8 cellular contexts compared by ENCODE assay signal in the genomic region with DNA sequence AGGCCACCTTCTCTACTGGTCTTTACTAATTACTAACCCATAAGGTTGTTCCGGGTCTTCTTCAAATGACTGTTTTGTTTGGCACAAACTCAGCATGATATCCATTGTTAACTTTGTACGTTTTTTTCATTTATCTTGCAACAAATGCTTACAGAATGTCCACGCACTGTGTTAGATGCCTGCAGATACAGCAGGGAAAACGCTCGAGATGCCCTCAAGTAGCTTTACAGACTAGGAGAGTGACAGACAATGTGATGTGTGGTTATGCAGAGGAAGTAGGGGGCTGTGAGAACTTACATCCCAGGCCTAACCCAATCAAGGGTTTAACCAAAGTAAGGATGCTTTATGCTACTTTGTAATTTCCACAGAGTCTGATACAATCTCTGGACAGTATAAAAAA. TPM values are rescaled to one million over a fixed set of nuclear protein-coding genes. Genes with fewer than 3 reads are reported as not detected.
DNase-seq lines count a peak whose midpoint lies in the region; ATAC-seq, FAIRE-seq and TF ChIP-seq lines count a peak whose summit lies in the region.

No MANE protein-coding gene starts in this region.

- H3K36me3 ChIP-seq in heart right ventricle = peaks cover 0 to 23% (median 0%) of the 10 kb centered on the region in 9 donors
- peaks cover 0 to 16% of the 10 kb centered on the region in 2 experiments for H3K36me3 ChIP-seq in keratinocyte (ENCODE audit: control insufficient read depth in 2 of 2, extremely low read depth in 1 of 2, insufficient read depth in 2 of 2, low read length in 2 of 2)
- H3K36me3 ChIP-seq in transverse colon = no peaks in the 10 kb centered on the region

- TF ChIP-seq CTCF in heart right ventricle (IDR thresholded peaks at IDR 0.05) (no peak), keratinocyte (optimal IDR thresholded peaks at IDR 0.05 in 1 of 3, IDR thresholded peaks at IDR 0.05 in 1 of 3, conservative IDR thresholded peaks at IDR 0.05 in 1 of 3; ENCODE audit: extremely low read depth in 1 of 3, insufficient read depth in 2 of 3, low read length in 3 of 3) (no peak), transverse colon (IDR thresholded peaks at IDR 0.05) (no peak)

- peak overlapping the region; percentile 94 for H3K4me2 ChIP-seq in keratinocyte (ENCODE audit: control insufficient read depth, extremely low read depth, insufficient read depth, low read depth, low read length)

- H3K79me2 ChIP-seq in keratinocyte (ENCODE audit: control insufficient read depth, insufficient read depth, low read length) = peaks cover 20% of the 10 kb centered on the region

- intact Hi-C loops in heart right ventricle (cut with DNase I) = loop anchor here in 1 of 10 donors (2.0 kb wide), 1 partner anchor 24 kb away; a partner anchor contains a TSS
- intact Hi-C loops in left cardiac atrium (cut with DNase I) = no loop called here
- intact Hi-C loops in activated CD4-positive, alpha-beta memory T cell treated with anti-CD3 and anti-CD28 coated beads for 36 hours (cut with micrococcal nuclease) = no loop called here
- intact Hi-C loops in transverse colon (cut with DNase I; ENCODE audit: low total_unique reads) = no loop called here

- 33 to 35% methylated on average over 5 of the region's 5 CpGs for WGBS in heart right ventricle, 2 donors
- 27 to 32% methylated on average over 3 to 5 of the region's 5 CpGs for WGBS in transverse colon (ENCODE audit: low coverage in 1 of 2), 2 donors

- TF ChIP-seq EP300 in transverse colon (IDR thresholded peaks at IDR 0.05; ENCODE audit: low read depth) = no peak

- no peaks in the 10 kb centered on the region for H3K9me3 Mint-ChIP-seq in activated CD4-positive, alpha-beta memory T cell treated with anti-CD3 and anti-CD28 coated beads for 36 hours

- no peak for FAIRE-seq in keratinocyte (lab: Jason Lieb, UNC)

- H3K9me3 ChIP-seq in heart right ventricle (no peaks in the 10 kb centered on the region), keratinocyte (ENCODE audit: control insufficient read depth, low read depth, low read length) (no peaks in the 10 kb centered on the region), transverse colon (no peaks in the 10 kb centered on the region)

- H3K4me1 ChIP-seq in heart right ventricle (peaks cover 0 to 22% (median 19%) of the 10 kb centered on the region in 9 donors), keratinocyte (ENCODE audit: control insufficient read depth, extremely low read depth, insufficient read depth, low read length) (peaks cover 14% of the 10 kb centered on the region), transverse colon (peaks cover 6 to 20% (median 12%) of the 10 kb centered on the region in 4 donors)

- POLR2A ChIA-PET in activated CD4-positive, alpha-beta memory T cell treated with anti-CD3 and anti-CD28 coated beads for 36 hours (lab: Charles Lee) = interaction anchor here (1.0 to 7.3 kb wide), 5 partner anchors 17 to 237 kb away, joined by 3 to 52 read pairs (median 9); a partner anchor contains a TSS

- H3K4me1 Mint-ChIP-seq in activated CD4-positive, alpha-beta memory T cell treated with anti-CD3 and anti-CD28 coated beads for 36 hours (ENCODE audit: low read depth) = peaks cover 24% of the 10 kb centered on the region

- ATAC-seq in heart right ventricle (no peak), left cardiac atrium (no peak), GM21423 (IDR thresholded peaks at IDR 0.05; ENCODE audit: unreplicated experiment) (no peak), GM19035 (IDR thresholded peaks at IDR 0.05; ENCODE audit: unreplicated experiment) (no peak)

- H3K27me3 Mint-ChIP-seq in activated CD4-positive, alpha-beta memory T cell treated with anti-CD3 and anti-CD28 coated beads for 36 hours = no peaks in the 10 kb centered on the region

- dilution Hi-C loops in keratinocyte (cut with MboI; ENCODE audit: extremely low pct_ligation_motif_present, low sequenced_read_pairs) = no loop called here

- H3K4me3 Mint-ChIP-seq in activated CD4-positive, alpha-beta memory T cell treated with anti-CD3 and anti-CD28 coated beads for 36 hours = peak overlapping the region; percentile 93

- H2AFZ ChIP-seq in keratinocyte (ENCODE audit: control insufficient read depth, low read length) = peak overlapping the region; percentile 100

- H3K27ac ChIP-seq in heart right ventricle = peak overlapping the region in 2 of 10 donors; percentile 87 to 91
- H3K27ac ChIP-seq in keratinocyte (ENCODE audit: control insufficient read depth, insufficient read depth, low read length) = peak overlapping the region; percentile 84
- peak overlapping the region in 3 of 4 donors; percentile 88 to 92 (median 91) for H3K27ac ChIP-seq in transverse colon

- no peaks in the 10 kb centered on the region for H3K9me1 ChIP-seq in keratinocyte (ENCODE audit: control insufficient read depth, extremely low read depth, insufficient read depth, low read length)

- H3K4me3 ChIP-seq in heart right ventricle (peak overlapping the region in 8 of 10 donors; percentile 80 to 91 (median 86)), keratinocyte (ENCODE audit: control insufficient read depth in 2 of 3, extremely low read depth in 1 of 3, insufficient read depth in 2 of 3, low read depth in 1 of 3, low read length in 3 of 3) (peak overlapping the region; percentile 57 to 96 (median 74)), transverse colon (peak overlapping the region in 2 of 4 donors; percentile 48 to 86)

- in situ Hi-C loops in transverse colon (cut with MboI; ENCODE audit: low pct_ligation_motif_present in 1 of 4, low pct_unique_long_range_greater_than_20kb in 1 of 4, low sequenced_read_pairs in 3 of 4) = loop anchor here in 3 of 4 donors (25.0 kb wide), 2 partner anchors 195 to 820 kb away; a partner anchor contains a TSS

- peak overlapping the region; percentile 86 for H3K9ac ChIP-seq in keratinocyte (ENCODE audit: control insufficient read depth, extremely low read depth, insufficient read depth, low read length)

- H3K36me3 Mint-ChIP-seq in activated CD4-positive, alpha-beta memory T cell treated with anti-CD3 and anti-CD28 coated beads for 36 hours = peaks cover 23% of the 10 kb centered on the region

- CTCF ChIA-PET in activated CD4-positive, alpha-beta memory T cell treated with anti-CD3 and anti-CD28 coated beads for 36 hours (lab: Charles Lee) = interaction anchor here (0.9 to 4.7 kb wide), 4 partner anchors 9 to 191 kb away, joined by 3 to 31 read pairs (median 8); no protein-coding TSS in a partner anchor

- H3K27me3 ChIP-seq in heart right ventricle = peaks cover 0 to 6% (median 0%) of the 10 kb centered on the region in 7 donors
- H3K27me3 ChIP-seq in keratinocyte (ENCODE audit: control insufficient read depth, extremely low read depth, insufficient read depth, low read length) = no peaks in the 10 kb centered on the region
- no peaks in the 10 kb centered on the region for H3K27me3 ChIP-seq in transverse colon

- no peak for DNase-seq in heart right ventricle
- DNase-seq in left cardiac atrium = no peak
- no peak for DNase-seq in activated CD4-positive, alpha-beta memory T cell treated with anti-CD3 and anti-CD28 coated beads for 36 hours
- DNase-seq in keratinocyte (ENCODE audit: low read depth, low spot score) = no peak
- DNase-seq in transverse colon = no peak
- no peak for DNase-seq in stimulated activated naive CD4-positive, alpha-beta T cell treated with Interleukin-2 at 50 U/mL for 16 hours (lab: John Stamatoyannopoulos, UW)

- H4K20me1 ChIP-seq in keratinocyte (ENCODE audit: control insufficient read depth, extremely low read depth, insufficient read depth, low read length) = no peaks in the 10 kb centered on the region

- peak overlapping the region; percentile 93 for H3K27ac Mint-ChIP-seq in activated CD4-positive, alpha-beta memory T cell treated with anti-CD3 and anti-CD28 coated beads for 36 hours

- TF ChIP-seq POLR2A in transverse colon (IDR thresholded peaks at IDR 0.05) = no peak

RNA-seq across cellular contexts. Expression of a gene that starts 0.9 kb away (rescaled TPM):
- total RNA-seq in heart right ventricle (10 to 100 TPM in 1 of 10 donors, 1 to 10 TPM in 9; 5.8 to 10.6 (median 8.0) TPM), left cardiac atrium (10 to 100 TPM in 1 of 2 donors, 1 to 10 TPM in 1; 9.6 to 12.0 TPM), transverse colon (100 to 1,000 TPM in 1 of 4 donors, 10 to 100 TPM in 1, 1 to 10 TPM in 1, not detected in 1; 7.2 to 226 (median 10.5) TPM)
- polyA plus RNA-seq in heart right ventricle (10 to 100 TPM in 1 of 2 donors, 1 to 10 TPM in 1; 9.4 to 18.8 TPM), keratinocyte (8.1 to 22.8 TPM (median 19.7 TPM) in 3 replicates)
- total RNA-seq in activated CD4-positive, alpha-beta memory T cell treated with anti-CD3 and anti-CD28 coated beads for 36 hours = 100 to 1,000 TPM; 118 to 127 TPM
- polyA plus RNA-seq in keratinocyte (2011; ENCODE audit: low read depth) = 10.3 TPM
- polyA plus RNA-seq in keratinocyte (2011; cell fraction: cytosol; rRNA removed) = 9.1 and 12.3 TPM in 2 replicates
- 15.4 and 24.0 TPM in 2 replicates for polyA plus RNA-seq in keratinocyte (2011; cell fraction: nucleus; rRNA removed)
- polyA plus RNA-seq in keratinocyte (2012; ENCODE audit: low replicate concordance) = 13.8 and 22.8 TPM in 2 replicates
- polyA minus RNA-seq in keratinocyte = 1.9 to 9.9 TPM (median 6.5 TPM) in 3 replicates
- 3.1 TPM for polyA minus RNA-seq in keratinocyte (2011; cell fraction: cytosol; rRNA and poly(A)+ RNA removed)
- polyA minus RNA-seq in keratinocyte (2011; cell fraction: nucleus; rRNA and poly(A)+ RNA removed) = 2.2 and 4.3 TPM in 2 replicates

RNA-seq across cellular contexts. Expression of a gene that starts 23.9 kb away (rescaled TPM):
- total RNA-seq in heart right ventricle (100 to 1,000 TPM; 314 to 476 (median 439) TPM), left cardiac atrium (100 to 1,000 TPM; 260 to 342 TPM), transverse colon (100 to 1,000 TPM; 146 to 550 (median 353) TPM)
- polyA plus RNA-seq in heart right ventricle (100 to 1,000 TPM; 231 to 401 TPM), keratinocyte (208 to 568 TPM (median 416 TPM) in 3 replicates)
- 100 to 1,000 TPM; 390 to 393 TPM for total RNA-seq in activated CD4-positive, alpha-beta memory T cell treated with anti-CD3 and anti-CD28 coated beads for 36 hours
- 372 TPM for polyA plus RNA-seq in keratinocyte (2011; ENCODE audit: low read depth)
- 180 and 268 TPM in 2 replicates for polyA plus RNA-seq in keratinocyte (2011; cell fraction: cytosol; rRNA removed)
- polyA plus RNA-seq in keratinocyte (2011; cell fraction: nucleus; rRNA removed) = 553 and 969 TPM in 2 replicates
- 143 and 560 TPM in 2 replicates for polyA plus RNA-seq in keratinocyte (2012; ENCODE audit: low replicate concordance)
- polyA minus RNA-seq in keratinocyte = 56.3 to 311 TPM (median 141 TPM) in 3 replicates
- polyA minus RNA-seq in keratinocyte (2011; cell fraction: cytosol; rRNA and poly(A)+ RNA removed) = 79.4 TPM
- 212 and 350 TPM in 2 replicates for polyA minus RNA-seq in keratinocyte (2011; cell fraction: nucleus; rRNA and poly(A)+ RNA removed)

RNA-seq across cellular contexts. Expression of a gene that starts 35.3 kb away (rescaled TPM):
- total RNA-seq in heart right ventricle (10 to 100 TPM in 4 of 10 donors, 1 to 10 TPM in 3, under 1 TPM in 2, not detected in 1; 0.39 to 47.0 (median 6.8) TPM), left cardiac atrium (100 to 1,000 TPM; 125 to 192 TPM), transverse colon (10 to 100 TPM in 1 of 4 donors, 1 to 10 TPM in 2, not detected in 1; 4.6 to 11.7 (median 7.5) TPM)
- polyA plus RNA-seq in heart right ventricle (10 to 100 TPM in 1 of 2 donors, 1 to 10 TPM in 1; 6.5 to 17.2 TPM), keratinocyte (not detected in 3 replicates)
- total RNA-seq in activated CD4-positive, alpha-beta memory T cell treated with anti-CD3 and anti-CD28 coated beads for 36 hours = not detected
- polyA plus RNA-seq in keratinocyte (2011; ENCODE audit: low read depth) = not detected
- not detected in 2 replicates for polyA plus RNA-seq in keratinocyte (2011; cell fraction: cytosol; rRNA removed)
- not detected in 2 replicates for polyA plus RNA-seq in keratinocyte (2011; cell fraction: nucleus; rRNA removed)
- polyA plus RNA-seq in keratinocyte (2012; ENCODE audit: low replicate concordance) = not detected in 2 replicates
- not detected in 3 replicates for polyA minus RNA-seq in keratinocyte
- not detected for polyA minus RNA-seq in keratinocyte (2011; cell fraction: cytosol; rRNA and poly(A)+ RNA removed)
- polyA minus RNA-seq in keratinocyte (2011; cell fraction: nucleus; rRNA and poly(A)+ RNA removed) = not detected in 2 replicates
